ENCODE assay signal across 28 cellular contexts in genomic region chr10:48452879-48453412, GRCh38.
A peak's percentile ranks its signal among the peaks of the same experiment; 100 is the strongest.
DNase-seq lines count a peak whose midpoint lies in the region; ATAC-seq and TF ChIP-seq lines count a peak whose summit lies in the region.
"Had no signal": no experiment of that assay in that cellular context is flagged by ENCODE, and none has a peak within 500 bp of the region (broad histone marks: within the 10 kb centered on the region; RNA-seq: fewer than 3 reads in every experiment).

No MANE protein-coding gene starts in this region.

- H3K36me3 Mint-ChIP-seq in Caco-2 (ENCODE audit: insufficient read depth, unreplicated experiment): peaks cover under 1% of the 10 kb centered on the region
- H3K36me3 Mint-ChIP-seq: activated CD8-positive, alpha-beta memory T cell treated with anti-CD3 and anti-CD28 coated beads, Interleukin-2, amount 10 ng/mL, durations not matched to agents 7 days and 5 days had no signal

- no peaks in the 10 kb centered on the region for H3K9me3 Mint-ChIP-seq in Caco-2 (ENCODE audit: unreplicated experiment)
- H3K9me3 Mint-ChIP-seq: activated B cell treated with CpG ODN at 0.5 μM for 24 hours, endodermal cell, nephron progenitor cell had no signal

- no peak for DNase-seq in Caco-2
- peak; percentile 32 for DNase-seq in RWPE2 (ENCODE audit: low spot score)
- peak; percentile 75 for DNase-seq in mesenteric fat pad (ENCODE audit: low spot score)
- DNase-seq in spleen: peak; percentile 63
- no peak for DNase-seq in Ammon's horn (ENCODE audit: low spot score)
- no peak for DNase-seq in kidney tubule cell (ENCODE audit: low spot score)
- DNase-seq: activated CD8-positive, alpha-beta memory T cell treated with anti-CD3 and anti-CD28 coated beads, Interleukin-2, amount 10 ng/mL, durations not matched to agents 7 days and 5 days; activated naive CD4-positive, alpha-beta T cell treated with Interleukin-2 at 50 U/mL for 16 hours; Calu3; dermis blood vessel endothelial cell; endodermal cell; HCEC 1CT; lower lobe of right lung; NCI-H1417; NCI-H2029; NCI-H526; PC-3; SK-N-SH; stimulated activated CD4-positive, alpha-beta T cell treated with anti-CD3 and anti-CD28 coated beads, Interleukin-2, amount 100 ng/mL, for 24 hours; thyroid gland had no signal

- POLR2A ChIA-PET in Caco-2 (lab: Charles Lee): no interaction called here

- H3K27me3 Mint-ChIP-seq in Caco-2 (ENCODE audit: insufficient read depth, unreplicated experiment): no peaks in the 10 kb centered on the region
- H3K27me3 Mint-ChIP-seq: activated CD8-positive, alpha-beta memory T cell treated with anti-CD3 and anti-CD28 coated beads, Interleukin-2, amount 10 ng/mL, durations not matched to agents 7 days and 5 days had no signal

- no peaks in the 10 kb centered on the region for H3K9me3 ChIP-seq in Caco-2
- no peaks in the 10 kb centered on the region for H3K9me3 ChIP-seq in RWPE2 (ENCODE audit: severe bottlenecking)
- H3K9me3 ChIP-seq in spleen: no peaks in the 10 kb centered on the region
- H3K9me3 ChIP-seq: adrenal gland, lower lobe of right lung, pancreas, SK-N-SH, thyroid gland, vagina had no signal

- H3K36me3 ChIP-seq in Caco-2 (ENCODE audit: control insufficient read depth, insufficient read depth, low read length) (no peaks in the 10 kb centered on the region; the same call in 1 of the 2 replicates), RWPE2 (ENCODE audit: low read depth) (no peaks in the 10 kb centered on the region), spleen (no peaks in the 10 kb centered on the region)
- H3K36me3 ChIP-seq: adrenal gland, lower lobe of right lung, pancreas, thyroid gland, vagina had no signal

- WGBS in spleen, 5 donors: 69 to 86% (median 76%) methylated on average over 6 of the region's 6 CpGs

- no peak for ATAC-seq in RWPE2 (ENCODE audit: low read depth)
- ATAC-seq in HG03565 (IDR thresholded peaks at IDR 0.05; ENCODE audit: unreplicated experiment): no peak
- ATAC-seq: activated CD8-positive, alpha-beta memory T cell treated with anti-CD3 and anti-CD28 coated beads, Interleukin-2, amount 10 ng/mL, durations not matched to agents 7 days and 5 days; lower lobe of right lung; pancreas; PC-3 had no signal

- H3K4me1 ChIP-seq in Caco-2 (peaks cover 47% of the 10 kb centered on the region), RWPE2 (ENCODE audit: insufficient read depth, poor library complexity, severe bottlenecking) (no peaks in the 10 kb centered on the region), spleen (peaks cover 0 to 16% (median 12%) of the 10 kb centered on the region in 6 donors)
- H3K4me1 ChIP-seq: adrenal gland, lower lobe of right lung, pancreas, vagina had no signal

- H3K4me1 Mint-ChIP-seq in Caco-2 (ENCODE audit: low read depth, unreplicated experiment): peaks cover 34% of the 10 kb centered on the region
- H3K4me1 Mint-ChIP-seq: activated CD8-positive, alpha-beta memory T cell treated with anti-CD3 and anti-CD28 coated beads, Interleukin-2, amount 10 ng/mL, durations not matched to agents 7 days and 5 days had no signal

- H3K4me3 Mint-ChIP-seq in Caco-2 (ENCODE audit: unreplicated experiment): no peak overlapping the region
- H3K4me3 Mint-ChIP-seq: activated B cell treated with CpG ODN at 0.5 μM for 24 hours; activated CD8-positive, alpha-beta memory T cell treated with anti-CD3 and anti-CD28 coated beads, Interleukin-2, amount 10 ng/mL, durations not matched to agents 7 days and 5 days; endodermal cell; nephron progenitor cell had no signal

- H3K27ac ChIP-seq in RWPE2 (ENCODE audit: poor library complexity, severe bottlenecking): no peak overlapping the region
- H3K27ac ChIP-seq in spleen: no peak overlapping the region
- H3K27ac ChIP-seq: adrenal gland, C4-2B, HL-60, lower lobe of right lung, pancreas, vagina had no signal

- H3K4me3 ChIP-seq in Caco-2 (ENCODE audit: low read depth, low read length): no peak overlapping the region
- no peak overlapping the region for H3K4me3 ChIP-seq in RWPE2 (ENCODE audit: severe bottlenecking)
- no peak overlapping the region for H3K4me3 ChIP-seq in spleen
- H3K4me3 ChIP-seq: adrenal gland, lower lobe of right lung, pancreas, thyroid gland, vagina had no signal

- H3K27me3 ChIP-seq in Caco-2 (replicated peaks; ENCODE audit: control insufficient read depth, insufficient read depth, low read length) (no peaks in the 10 kb centered on the region), RWPE2 (ENCODE audit: insufficient read depth, poor library complexity, severe bottlenecking) (no peaks in the 10 kb centered on the region), spleen (replicated peaks in 1 of 7) (peaks cover 0 to 38% (median 0%) of the 10 kb centered on the region in 7 donors)
- H3K27me3 ChIP-seq: adrenal gland, pancreas, thyroid gland, vagina had no signal

- intact Hi-C loops in Caco-2 (cut with micrococcal nuclease; ENCODE audit: unreplicated experiment): no loop called here
- intact Hi-C loops in spleen (cut with DNase I; ENCODE audit: low total_unique reads): no loop called here

- peak overlapping the region; percentile 92 for H3K27ac Mint-ChIP-seq in Caco-2 (ENCODE audit: unreplicated experiment)
- H3K27ac Mint-ChIP-seq: activated B cell treated with CpG ODN at 0.5 μM for 24 hours; activated CD8-positive, alpha-beta memory T cell treated with anti-CD3 and anti-CD28 coated beads, Interleukin-2, amount 10 ng/mL, durations not matched to agents 7 days and 5 days had no signal

- TF ChIP-seq CTCF in Caco-2 (IDR thresholded peaks at IDR 0.05; ENCODE audit: insufficient read depth in 1 of 2, low read depth in 1 of 2, low read length in 1 of 2, severe bottlenecking in 1 of 2, unreplicated experiment in 1 of 2) (no peak), RWPE2 (IDR thresholded peaks at IDR 0.05; ENCODE audit: poor library complexity, severe bottlenecking) (no peak), spleen (IDR thresholded peaks at IDR 0.05 in 8 of 11, conservative IDR thresholded peaks at IDR 0.05 in 3 of 11) (no peak)

- BruUV-seq in Caco-2 (replicated peaks; lab: Mats Ljungman, UMichigan): no TSS peak

- no peak for TF ChIP-seq POLR2A in spleen (IDR thresholded peaks at IDR 0.05)

- CTCF ChIA-PET in Caco-2 (lab: Charles Lee): interaction anchor here (1.1 to 1.6 kb wide), 3 partner anchors 11 to 89 kb away, joined by 3 to 9 read pairs (median 8); no protein-coding TSS in a partner anchor

Comparison
In these comparisons a context has a peak if more than half of its experiments do, and no peak if none do; other contexts are left out.
1. DNase-seq: peak in RWPE2 (single experiment), mesenteric fat pad (single experiment) and spleen (single experiment); none in Caco-2 (0 of 2), Ammon's horn (single experiment) and kidney tubule cell (single experiment).